In genomic region chr7:38296059-38296857, GRCh38 we compare ENCODE assay signal across 20 cellular contexts.
A peak's percentile ranks its signal among the peaks of the same experiment; 100 is the strongest.
DNase-seq lines count a peak whose midpoint lies in the region; ATAC-seq and FAIRE-seq lines count a peak whose summit lies in the region.
"Had no signal": no experiment of that assay in that cellular context is flagged by ENCODE, and none has a peak within 500 bp of the region (broad histone marks: within the 10 kb centered on the region; RNA-seq: fewer than 3 reads in every experiment).

No MANE protein-coding gene starts in this region.

- no peak overlapping the region for H2BK12ac ChIP-seq in trophoblast cell (ENCODE audit: low read length)

- H3K27ac ChIP-seq in trophoblast cell (ENCODE audit: low read depth, low read length) (no peak overlapping the region), SJCRH30 (no peak overlapping the region)
- H3K27ac ChIP-seq: brain microvascular endothelial cell, C4-2B, neural progenitor cell, WERI-Rb-1 had no signal

- peak; percentile 60 for FAIRE-seq in GM19239 (lab: Jason Lieb, UNC)
- FAIRE-seq: H1 had no signal

- H2AK5ac ChIP-seq in trophoblast cell (ENCODE audit: low read length), result no peak overlapping the region

- no peak overlapping the region for H2BK5ac ChIP-seq in trophoblast cell (ENCODE audit: low read depth, low read length, poor library complexity)

- H3K79me2 ChIP-seq in trophoblast cell (ENCODE audit: control insufficient read depth, insufficient read depth, low read length, poor library complexity), result no peaks in the 10 kb centered on the region

- H3K4me1 ChIP-seq in trophoblast cell (ENCODE audit: control insufficient read depth in 1 of 2, insufficient read depth in 2 of 2, low read length in 2 of 2) (no peaks in the 10 kb centered on the region), SJCRH30 (no peaks in the 10 kb centered on the region)
- H3K4me1 ChIP-seq: neural progenitor cell had no signal

- H4K12ac ChIP-seq in trophoblast cell (ENCODE audit: low read depth, low read length), result no peak overlapping the region

- peak; percentile 76 for ATAC-seq in GM21717 (IDR thresholded peaks at IDR 0.05; ENCODE audit: unreplicated experiment)
- peak; percentile 70 for ATAC-seq in HG03159 (IDR thresholded peaks at IDR 0.05; ENCODE audit: unreplicated experiment)
- no peak for ATAC-seq in HG03139 (IDR thresholded peaks at IDR 0.05; ENCODE audit: unreplicated experiment)
- ATAC-seq: activated CD8-positive, alpha-beta memory T cell treated with anti-CD3 and anti-CD28 coated beads, Interleukin-2, amount 10 ng/mL, durations not matched to agents 7 days and 5 days; left ventricle myocardium superior; sciatic nerve had no signal

- WGBS in trophoblast cell (ENCODE audit: extremely low coverage, insufficient coverage, insufficient read length), result no CpG with 5 or more reads among the region's 5 CpGs

- peaks cover 1% of the 10 kb centered on the region for H3K9me3 ChIP-seq in trophoblast cell (ENCODE audit: insufficient read depth, low read depth, low read length)
- no peaks in the 10 kb centered on the region for H3K9me3 ChIP-seq in SJCRH30 (replicated peaks)

- H3K9ac ChIP-seq in trophoblast cell (ENCODE audit: low read length), result no peak overlapping the region
- H3K9ac ChIP-seq: neural progenitor cell had no signal

- H3K4me2 ChIP-seq in trophoblast cell (ENCODE audit: low read length), result no peak overlapping the region
- H3K4me2 ChIP-seq: neural progenitor cell had no signal

- no peak overlapping the region for H4K8ac ChIP-seq in trophoblast cell (ENCODE audit: low read depth, low read length)

- H4K91ac ChIP-seq in trophoblast cell (ENCODE audit: low read depth, low read length), result no peak overlapping the region

- H2AFZ ChIP-seq in trophoblast cell (ENCODE audit: insufficient read depth, low read length, poor library complexity), result no peak overlapping the region
- H2AFZ ChIP-seq: neural progenitor cell had no signal

- no peak overlapping the region for H3K4me3 ChIP-seq in trophoblast cell (ENCODE audit: low read depth, low read length)
- H3K4me3 ChIP-seq in SJCRH30, result no peak overlapping the region
- H3K4me3 ChIP-seq: neural progenitor cell had no signal

- no peak overlapping the region for H3K4ac ChIP-seq in trophoblast cell (ENCODE audit: low read depth, low read length)

- H3K27me3 ChIP-seq in trophoblast cell (ENCODE audit: insufficient read depth, low read length) (no peaks in the 10 kb centered on the region), SJCRH30 (no peaks in the 10 kb centered on the region)
- H3K27me3 ChIP-seq: brain microvascular endothelial cell, neural progenitor cell had no signal

- no peak overlapping the region for H3K18ac ChIP-seq in trophoblast cell (ENCODE audit: low read length)

- H3K23ac ChIP-seq in trophoblast cell (ENCODE audit: low read length), result peak overlapping the region; percentile 35

- no peak overlapping the region for H2BK120ac ChIP-seq in trophoblast cell (ENCODE audit: insufficient read depth, low read length, poor library complexity)

- H3K79me1 ChIP-seq in trophoblast cell (ENCODE audit: low read length), result no peaks in the 10 kb centered on the region

- no peak overlapping the region for H3K14ac ChIP-seq in trophoblast cell (ENCODE audit: low read length)

- no peaks in the 10 kb centered on the region for H3K36me3 ChIP-seq in trophoblast cell (ENCODE audit: control insufficient read depth in 1 of 2, insufficient read depth in 2 of 2, low read length in 2 of 2)
- H3K36me3 ChIP-seq in SJCRH30, result no peaks in the 10 kb centered on the region
- H3K36me3 ChIP-seq: brain microvascular endothelial cell, neural progenitor cell, WERI-Rb-1 had no signal

- DNase-seq in GM19239 (ENCODE audit: insufficient read length, low spot score) (no peak), trophoblast cell (no peak), AML-193 (lab: John Stamatoyannopoulos, UW) (no peak), 8988T (no peak), SJCRH30 (no peak)
- DNase-seq: activated CD8-positive, alpha-beta memory T cell treated with anti-CD3 and anti-CD28 coated beads, Interleukin-2, amount 10 ng/mL, durations not matched to agents 7 days and 5 days; activated naive CD4-positive, alpha-beta T cell; brain microvascular endothelial cell; DND-41; hippocampal formation; left ventricle myocardium superior; stimulated activated naive CD4-positive, alpha-beta T cell treated with Interleukin-2 at 50 U/mL for 16 hours; WERI-Rb-1 had no signal
